18 cellular contexts compared by ENCODE assay signal in the genomic region with DNA sequence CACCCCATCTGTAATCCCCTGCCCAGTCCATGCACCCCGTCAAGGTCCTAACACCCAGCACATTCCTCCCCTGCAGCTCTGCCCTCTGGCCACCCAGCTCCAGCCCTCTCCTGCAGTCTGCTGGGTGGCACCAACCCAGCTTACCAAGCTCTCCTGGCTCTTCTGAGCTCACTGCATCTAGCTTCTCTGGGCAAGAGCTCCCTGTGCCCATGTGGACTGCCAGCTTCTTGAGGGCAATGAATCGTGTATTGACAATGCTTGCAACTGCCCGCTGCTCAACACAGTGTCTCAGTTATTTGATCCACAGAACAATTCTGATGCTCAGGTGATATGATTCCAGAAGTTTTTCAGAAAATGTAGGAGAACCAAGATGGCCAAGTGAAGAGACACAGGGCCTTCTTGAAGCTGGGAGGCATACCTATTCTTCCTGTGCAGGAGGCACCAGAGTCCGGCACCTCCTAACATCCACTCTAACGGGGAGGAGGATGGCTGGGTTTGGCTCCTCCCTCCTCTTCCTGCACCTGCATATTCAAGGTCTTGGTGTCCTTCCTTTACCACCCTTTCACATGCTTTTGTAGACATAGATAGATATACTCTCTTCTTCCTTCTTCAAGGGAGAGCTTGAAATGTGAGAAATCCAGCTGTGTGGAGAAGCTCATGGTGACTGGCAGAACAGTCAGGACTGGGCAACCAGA.
A peak's percentile ranks its signal among the peaks of the same experiment; 100 is the strongest.
DNase-seq lines count a peak whose midpoint lies in the region; ATAC-seq and TF ChIP-seq lines count a peak whose summit lies in the region.
"Had no signal": no experiment of that assay in that cellular context is flagged by ENCODE, and none has a peak within 500 bp of the region (broad histone marks: within the 10 kb centered on the region; RNA-seq: fewer than 3 reads in every experiment).

No MANE protein-coding gene starts in this region.

- H3K27ac ChIP-seq in BLaER1 (no peak overlapping the region), right atrium auricular region (no peak overlapping the region)
- no peak overlapping the region for H3K27ac ChIP-seq in CD8-positive, alpha-beta T cell (ENCODE audit: low read depth, low read length)
- peak overlapping the region; percentile 58 for H3K27ac ChIP-seq in naive thymus-derived CD4-positive, alpha-beta T cell (ENCODE audit: low read depth, low read length)
- H3K27ac ChIP-seq: C4-2B had no signal

- intact Hi-C loops in CD8-positive, alpha-beta T cell (cut with DNase I, micrococcal nuclease) = loop anchor here (2.0 to 5.0 kb wide), 3 partner anchors 36 to 86 kb away; a partner anchor contains a TSS
- intact Hi-C loops in naive thymus-derived CD4-positive, alpha-beta T cell (cut with micrococcal nuclease) = loop anchor here in 1 of 2 donors (5.0 kb wide), 2 partner anchors 36 to 181 kb away; no protein-coding TSS in a partner anchor

- peaks cover 51% of the 10 kb centered on the region for H3K4me1 ChIP-seq in BLaER1
- H3K4me1 ChIP-seq in CD8-positive, alpha-beta T cell (ENCODE audit: insufficient read depth, low read length) = peaks cover 57% of the 10 kb centered on the region
- H3K4me1 ChIP-seq in naive thymus-derived CD4-positive, alpha-beta T cell (ENCODE audit: control insufficient read depth in 2 of 2, insufficient read depth in 2 of 2, low read length in 2 of 2) = peaks cover 46 to 65% of the 10 kb centered on the region in 2 donors
- H3K4me1 ChIP-seq in right atrium auricular region = peaks cover 0 to 36% of the 10 kb centered on the region in 2 donors

- CTCF ChIA-PET in CD8-positive, alpha-beta T cell (lab: Charles Lee) = interaction anchor here (0.7 to 1.7 kb wide), 4 partner anchors 16 to 189 kb away, joined by 3 to 5 read pairs (median 4); no protein-coding TSS in a partner anchor
- CTCF ChIA-PET in activated CD4-positive, alpha-beta memory T cell treated with anti-CD3 and anti-CD28 coated beads, Interleukin-2, amount 10 ng/mL, durations not matched to agents 7 days and 5 days (lab: Charles Lee) = interaction anchor here (0.8 to 2.7 kb wide), 7 partner anchors 12 to 182 kb away, joined by 3 to 12 read pairs (median 5); no protein-coding TSS in a partner anchor
- CTCF ChIA-PET in naive thymus-derived CD4-positive, alpha-beta T cell (lab: Charles Lee) = interaction anchor here (0.7 to 2.7 kb wide), 5 partner anchors 12 to 154 kb away, joined by 3 to 20 read pairs (median 4); no protein-coding TSS in a partner anchor

- H3K27ac Mint-ChIP-seq in CD8-positive, alpha-beta T cell = peak overlapping the region; percentile 92
- H3K27ac Mint-ChIP-seq in activated CD4-positive, alpha-beta memory T cell treated with anti-CD3 and anti-CD28 coated beads, Interleukin-2, amount 10 ng/mL, durations not matched to agents 7 days and 5 days = peak overlapping the region; percentile 96
- peak overlapping the region; percentile 80 to 98 (median 94) for H3K27ac Mint-ChIP-seq in naive thymus-derived CD4-positive, alpha-beta T cell
- H3K27ac Mint-ChIP-seq: GM23338 had no signal

- no peak overlapping the region for H3K9ac ChIP-seq in BLaER1

- peaks cover 100% of the 10 kb centered on the region for H4K20me1 ChIP-seq in BLaER1

- POLR2A ChIA-PET in CD8-positive, alpha-beta T cell (lab: Charles Lee) = interaction anchor here (1.2 to 4.1 kb wide), 7 partner anchors 12 to 87 kb away, joined by 3 to 60 read pairs (median 7); a partner anchor contains a TSS
- POLR2A ChIA-PET in activated CD4-positive, alpha-beta memory T cell treated with anti-CD3 and anti-CD28 coated beads, Interleukin-2, amount 10 ng/mL, durations not matched to agents 7 days and 5 days (lab: Charles Lee) = interaction anchor here (1.1 to 4.6 kb wide), 8 partner anchors 8 to 86 kb away, joined by 3 to 67 read pairs (median 11); a partner anchor contains a TSS
- POLR2A ChIA-PET in naive thymus-derived CD4-positive, alpha-beta T cell (lab: Charles Lee) = interaction anchor here (0.9 to 5.0 kb wide), 8 partner anchors 7 to 86 kb away, joined by 3 to 114 read pairs (median 10); a partner anchor contains a TSS

- no peak for TF ChIP-seq CTCF in CD8-positive, alpha-beta T cell (IDR thresholded peaks at IDR 0.05)
- TF ChIP-seq CTCF in right atrium auricular region (IDR thresholded peaks at IDR 0.05) (no peak), omental fat pad (IDR thresholded peaks at IDR 0.05) (no peak)

- H3K27me3 ChIP-seq in BLaER1 (no peaks in the 10 kb centered on the region), right atrium auricular region (no peaks in the 10 kb centered on the region)
- H3K27me3 ChIP-seq in CD8-positive, alpha-beta T cell (ENCODE audit: insufficient read depth, low read length) = no peaks in the 10 kb centered on the region
- no peaks in the 10 kb centered on the region for H3K27me3 ChIP-seq in naive thymus-derived CD4-positive, alpha-beta T cell (ENCODE audit: control insufficient read depth in 2 of 2, insufficient read depth in 2 of 2, low read length in 2 of 2)

- no peaks in the 10 kb centered on the region for H3K9me3 Mint-ChIP-seq in CD8-positive, alpha-beta T cell
- H3K9me3 Mint-ChIP-seq in activated CD4-positive, alpha-beta memory T cell treated with anti-CD3 and anti-CD28 coated beads, Interleukin-2, amount 10 ng/mL, durations not matched to agents 7 days and 5 days = no peaks in the 10 kb centered on the region
- no peaks in the 10 kb centered on the region for H3K9me3 Mint-ChIP-seq in naive thymus-derived CD4-positive, alpha-beta T cell
- H3K9me3 Mint-ChIP-seq: GM23338, nephron progenitor cell, WTC11 had no signal

- peak overlapping the region; percentile 81 for H3K4me3 Mint-ChIP-seq in CD8-positive, alpha-beta T cell
- peak overlapping the region; percentile 5 for H3K4me3 Mint-ChIP-seq in activated CD4-positive, alpha-beta memory T cell treated with anti-CD3 and anti-CD28 coated beads, Interleukin-2, amount 10 ng/mL, durations not matched to agents 7 days and 5 days
- H3K4me3 Mint-ChIP-seq in naive thymus-derived CD4-positive, alpha-beta T cell = peak overlapping the region; percentile 51 to 87 (median 78)
- H3K4me3 Mint-ChIP-seq: GM23338, nephron progenitor cell, WTC11 had no signal

- DNase-seq in CD8-positive, alpha-beta T cell = peak in 1 of 7 experiments; percentile 51
- no peak for DNase-seq in activated CD4-positive, alpha-beta memory T cell treated with anti-CD3 and anti-CD28 coated beads, Interleukin-2, amount 10 ng/mL, durations not matched to agents 7 days and 5 days
- peak in 3 of 9 donors; percentile 11 to 37 (median 16) for DNase-seq in naive thymus-derived CD4-positive, alpha-beta T cell
- DNase-seq in right atrium auricular region (ENCODE audit: low spot score) (no peak), DMS114 treated with DMSO at 0.1 percent for 48 hours (lab: John Stamatoyannopoulos, UW; ENCODE audit: unreplicated experiment) (no peak), omental fat pad (ENCODE audit: low spot score) (no peak), AG08395 (ENCODE audit: low spot score) (no peak)
- DNase-seq: aorta, DND-41, left ventricle myocardium superior, NCI-H1694, NCI-H526, nephron progenitor cell had no signal

- peaks cover 75% of the 10 kb centered on the region for H3K4me1 Mint-ChIP-seq in CD8-positive, alpha-beta T cell (ENCODE audit: low read depth)
- peaks cover 71% of the 10 kb centered on the region for H3K4me1 Mint-ChIP-seq in activated CD4-positive, alpha-beta memory T cell treated with anti-CD3 and anti-CD28 coated beads, Interleukin-2, amount 10 ng/mL, durations not matched to agents 7 days and 5 days
- H3K4me1 Mint-ChIP-seq in naive thymus-derived CD4-positive, alpha-beta T cell = peaks cover 59 to 83% (median 68%) of the 10 kb centered on the region in 7 donors

- H3K4me3 ChIP-seq in BLaER1 = no peak overlapping the region
- H3K4me3 ChIP-seq in CD8-positive, alpha-beta T cell (ENCODE audit: low read depth, low read length) = peak overlapping the region; percentile 3
- H3K4me3 ChIP-seq in naive thymus-derived CD4-positive, alpha-beta T cell (ENCODE audit: low read length) = peak overlapping the region; percentile 42
- no peak overlapping the region for H3K4me3 ChIP-seq in right atrium auricular region
- H3K4me3 ChIP-seq: GM23338 had no signal

- H3K36me3 Mint-ChIP-seq in CD8-positive, alpha-beta T cell = peaks cover 39% of the 10 kb centered on the region
- peaks cover 31% of the 10 kb centered on the region for H3K36me3 Mint-ChIP-seq in activated CD4-positive, alpha-beta memory T cell treated with anti-CD3 and anti-CD28 coated beads, Interleukin-2, amount 10 ng/mL, durations not matched to agents 7 days and 5 days (ENCODE audit: low read depth)
- peaks cover 11 to 40% (median 34%) of the 10 kb centered on the region in 5 donors for H3K36me3 Mint-ChIP-seq in naive thymus-derived CD4-positive, alpha-beta T cell

- H3K9me3 ChIP-seq in BLaER1 (no peaks in the 10 kb centered on the region), right atrium auricular region (no peaks in the 10 kb centered on the region)
- no peaks in the 10 kb centered on the region for H3K9me3 ChIP-seq in CD8-positive, alpha-beta T cell (ENCODE audit: low read length)
- H3K9me3 ChIP-seq in naive thymus-derived CD4-positive, alpha-beta T cell (ENCODE audit: control insufficient read depth in 2 of 3, low read length in 3 of 3) = no peaks in the 10 kb centered on the region

- no peak for ATAC-seq in CD8-positive, alpha-beta T cell
- no peak for ATAC-seq in naive thymus-derived CD4-positive, alpha-beta T cell
- ATAC-seq in omental fat pad (ENCODE audit: low FRiP score) = no peak
- ATAC-seq: Panc1, WTC11 had no signal

- H3K27me3 Mint-ChIP-seq in CD8-positive, alpha-beta T cell (ENCODE audit: low read depth) = no peaks in the 10 kb centered on the region
- no peaks in the 10 kb centered on the region for H3K27me3 Mint-ChIP-seq in activated CD4-positive, alpha-beta memory T cell treated with anti-CD3 and anti-CD28 coated beads, Interleukin-2, amount 10 ng/mL, durations not matched to agents 7 days and 5 days
- no peaks in the 10 kb centered on the region for H3K27me3 Mint-ChIP-seq in naive thymus-derived CD4-positive, alpha-beta T cell

- 0 out of 2 replicates have a peak overlapping the region, but pooled peaks have one; percentile 65 for H3K4me2 ChIP-seq in BLaER1
- H3K4me2 ChIP-seq: GM23338 had no signal

- peaks cover 62% of the 10 kb centered on the region for H3K36me3 ChIP-seq in BLaER1
- no peaks in the 10 kb centered on the region for H3K36me3 ChIP-seq in CD8-positive, alpha-beta T cell (ENCODE audit: insufficient read depth, low read length)
- H3K36me3 ChIP-seq in naive thymus-derived CD4-positive, alpha-beta T cell (ENCODE audit: control insufficient read depth in 2 of 3, insufficient read depth in 3 of 3, low read length in 3 of 3) = peaks cover 3 to 18% (median 5%) of the 10 kb centered on the region in 3 experiments
- H3K36me3 ChIP-seq in right atrium auricular region = no peaks in the 10 kb centered on the region

Comparison
In these comparisons a context has a peak if more than half of its experiments do, and no peak if none do; other contexts are left out.
1. H3K4me3 ChIP-seq: peak in CD8-positive, alpha-beta T cell (single experiment) and naive thymus-derived CD4-positive, alpha-beta T cell (single experiment); none in BLaER1 (single experiment) and right atrium auricular region (0 of 2).
2. H3K4me3 Mint-ChIP-seq: peak in every context shown above with its lines; median percentile 81 in CD8-positive, alpha-beta T cell; 78 in naive thymus-derived CD4-positive, alpha-beta T cell; 5 in activated CD4-positive, alpha-beta memory T cell treated with anti-CD3 and anti-CD28 coated beads, Interleukin-2, amount 10 ng/mL, durations not matched to agents 7 days and 5 days.
3. Peak in every context shown above with its lines, with median percentiles within 50 percentile points of each other: H3K27ac Mint-ChIP-seq.